Comparison of ENCODE assay signal across 1 cellular context in genomic region chr6:1781152-1781848, GRCh38.
TF ChIP-seq lines count a peak whose summit lies in the region.

No MANE protein-coding gene starts in this region.

TF ChIP-seq in SK-N-SH treated with all-trans-retinoic acid at 6 μM for 48 hours, 23 proteins besides CTCF, POLR2A, EP300 and RAD21 (continued from another document):
- TF ChIP-seq CSRNP3 (CRISPR knock-in tag; IDR thresholded peaks at IDR 0.05) (no peak), CREB5 (CRISPR knock-in tag; IDR thresholded peaks at IDR 0.05; ENCODE audit: low read depth) (no peak), TCF4 (CRISPR knock-in tag; IDR thresholded peaks at IDR 0.05; ENCODE audit: borderline replicate concordance) (no peak), ZNF8 (CRISPR knock-in tag; IDR thresholded peaks at IDR 0.05) (no peak), GLIS3 (CRISPR knock-in tag; IDR thresholded peaks at IDR 0.05) (no peak), ZFP3 (CRISPR knock-in tag; IDR thresholded peaks at IDR 0.05) (no peak), ESRRG (CRISPR knock-in tag; IDR thresholded peaks at IDR 0.05) (no peak)
